ENCODE assay signal across 8 cellular contexts in genomic region chr17:74431568-74432483, GRCh38. TPM values are rescaled to one million over a fixed set of nuclear protein-coding genes. Genes with fewer than 3 reads are reported as not detected.
DNase-seq lines count a peak whose midpoint lies in the region; ATAC-seq and TF ChIP-seq lines count a peak whose summit lies in the region.

A gene with protein sequence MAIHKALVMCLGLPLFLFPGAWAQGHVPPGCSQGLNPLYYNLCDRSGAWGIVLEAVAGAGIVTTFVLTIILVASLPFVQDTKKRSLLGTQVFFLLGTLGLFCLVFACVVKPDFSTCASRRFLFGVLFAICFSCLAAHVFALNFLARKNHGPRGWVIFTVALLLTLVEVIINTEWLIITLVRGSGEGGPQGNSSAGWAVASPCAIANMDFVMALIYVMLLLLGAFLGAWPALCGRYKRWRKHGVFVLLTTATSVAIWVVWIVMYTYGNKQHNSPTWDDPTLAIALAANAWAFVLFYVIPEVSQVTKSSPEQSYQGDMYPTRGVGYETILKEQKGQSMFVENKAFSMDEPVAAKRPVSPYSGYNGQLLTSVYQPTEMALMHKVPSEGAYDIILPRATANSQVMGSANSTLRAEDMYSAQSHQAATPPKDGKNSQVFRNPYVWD (plus strand): TSS chr17:74432088. CDS start chr17:74439777, 7,689 bp downstream.

- ATAC-seq in Right ventricle myocardium superior (ENCODE audit: poor library complexity): peak; percentile 73
- no peak for ATAC-seq in GM18498 (IDR thresholded peaks at IDR 0.05; ENCODE audit: unreplicated experiment)

- DNase-seq in A673 (ENCODE audit: low spot score): peak; percentile 40
- peak; percentile 50 for DNase-seq in GM23248
- DNase-seq in NCI-H510A treated with DMSO at 0.1 percent for 48 hours (lab: John Stamatoyannopoulos, UW): peak; percentile 85
- DNase-seq in activated naive CD4-positive, alpha-beta T cell treated with anti-CD3 and anti-CD28 coated beads for 36 hours: peak; percentile 75
- peak; percentile 84 for DNase-seq in Right ventricle myocardium superior
- peak; percentile 90 to 94 (median 91) for DNase-seq in ovary
- no peak for DNase-seq in vagina (ENCODE audit: extremely low spot score in 2 of 2)

- WGBS in GM23248 (ENCODE audit: low coverage in 1 of 2, low lambda C conversion rate in 2 of 2, missing lambda C conversion rate in 2 of 2), 2 experiments: 1 to 2% methylated on average over 65 to 79 of the region's 89 CpGs
- 0% methylated on average over 59 to 89 of the region's 89 CpGs for WGBS in ovary, 3 donors

- H3K4me1 ChIP-seq in A673 (ENCODE audit: insufficient read depth, low read length, poor library complexity, severe bottlenecking) (peaks cover 14% of the 10 kb centered on the region), GM23248 (ENCODE audit: insufficient read depth) (0 out of 2 replicates have a peak, but pooled peaks cover 7% of the 10 kb centered on the region), ovary (ENCODE audit: insufficient read depth) (peaks cover 19% of the 10 kb centered on the region), vagina (peaks cover 46% of the 10 kb centered on the region)

- H3K27me3 ChIP-seq in A673 (replicated peaks; ENCODE audit: insufficient read depth, low read depth, low read length, poor library complexity) (peaks cover 44% of the 10 kb centered on the region), GM23248 (replicated peaks; ENCODE audit: insufficient read depth) (peaks cover 8% of the 10 kb centered on the region; the same call in 1 of the 2 replicates), ovary (no peaks in the 10 kb centered on the region), vagina (no peaks in the 10 kb centered on the region)

- no peaks in the 10 kb centered on the region for H3K36me3 Mint-ChIP-seq in activated naive CD4-positive, alpha-beta T cell treated with anti-CD3 and anti-CD28 coated beads for 36 hours (ENCODE audit: low read depth)

- POLR2A ChIA-PET in A673 (lab: Charles Lee; ENCODE audit: low non-redundant PET): no interaction called here

- no peak for TF ChIP-seq CTCF in A673 (conservative IDR thresholded peaks at IDR 0.05; ENCODE audit: low read depth, low read length)
- no peak for TF ChIP-seq CTCF in ovary (IDR thresholded peaks at IDR 0.05)
- no peak for TF ChIP-seq CTCF in vagina (IDR thresholded peaks at IDR 0.05)

- peak within 1 kb of the TSS; percentile 68 for H2AFZ ChIP-seq in GM23248

- peaks cover 49% of the 10 kb centered on the region for H3K27me3 Mint-ChIP-seq in activated naive CD4-positive, alpha-beta T cell treated with anti-CD3 and anti-CD28 coated beads for 36 hours (ENCODE audit: low read depth)

- peaks cover 3% of the 10 kb centered on the region for H3K9me3 Mint-ChIP-seq in activated naive CD4-positive, alpha-beta T cell treated with anti-CD3 and anti-CD28 coated beads for 36 hours

- peak within 1 kb of the TSS; percentile 48 for H3K4me3 ChIP-seq in A673 (ENCODE audit: low read depth, low read length, poor library complexity, severe bottlenecking)
- peak within 1 kb of the TSS; percentile 67 for H3K4me3 ChIP-seq in GM23248
- peak within 1 kb of the TSS; percentile 52 for H3K4me3 ChIP-seq in ovary
- peak within 1 kb of the TSS; percentile 61 to 74 for H3K4me3 ChIP-seq in vagina

- H3K27ac Mint-ChIP-seq in activated naive CD4-positive, alpha-beta T cell treated with anti-CD3 and anti-CD28 coated beads for 36 hours: no peak within 1 kb of the TSS

- no peaks in the 10 kb centered on the region for H3K79me2 ChIP-seq in GM23248 (ENCODE audit: insufficient read depth)

- H4K20me1 ChIP-seq in GM23248 (ENCODE audit: insufficient read depth): no peaks in the 10 kb centered on the region

- H3K9me3 ChIP-seq in A673 (ENCODE audit: low read depth, low read length, poor library complexity, severe bottlenecking) (no peaks in the 10 kb centered on the region), GM23248 (ENCODE audit: low read depth) (no peaks in the 10 kb centered on the region), ovary (no peaks in the 10 kb centered on the region), vagina (no peaks in the 10 kb centered on the region)

- intact Hi-C loops in A673 (cut with micrococcal nuclease; ENCODE audit: unreplicated experiment): no loop called here
- intact Hi-C loops in activated naive CD4-positive, alpha-beta T cell treated with anti-CD3 and anti-CD28 coated beads for 36 hours (cut with micrococcal nuclease): no loop called here
- intact Hi-C loops in Right ventricle myocardium superior (cut with DNase I): no loop called here
- intact Hi-C loops in ovary (cut with DNase I): loop anchor here in 2 of 4 donors (2.0 kb wide), 2 partner anchors 21 to 23 kb away; no protein-coding TSS in a partner anchor
- intact Hi-C loops in vagina (cut with DNase I): no loop called here

- no TSS peak for BruUV-seq in A673 (replicated peaks; lab: Mats Ljungman, UMichigan)

- TF ChIP-seq EP300 in ovary (IDR thresholded peaks at IDR 0.05): no peak

- H3K36me3 ChIP-seq in A673 (ENCODE audit: insufficient read depth, low read length, poor library complexity, severe bottlenecking): no peaks in the 10 kb centered on the region
- H3K36me3 ChIP-seq in GM23248 (ENCODE audit: low read depth): no peaks in the 10 kb centered on the region
- H3K36me3 ChIP-seq in ovary: no peaks in the 10 kb centered on the region
- H3K36me3 ChIP-seq in vagina: no peaks in the 10 kb centered on the region

- no peak within 1 kb of the TSS for H3K27ac ChIP-seq in A673 (ENCODE audit: low read depth, low read length, poor library complexity, severe bottlenecking)
- peak within 1 kb of the TSS; percentile 15 for H3K27ac ChIP-seq in GM23248
- peak within 1 kb of the TSS; percentile 77 to 96 for H3K27ac ChIP-seq in ovary
- peak within 1 kb of the TSS; percentile 91 for H3K27ac ChIP-seq in vagina

- H3K9me2 ChIP-seq in GM23248 (ENCODE audit: insufficient read depth): no peaks in the 10 kb centered on the region

- in situ Hi-C loops in GM23248 (cut with MboI): no loop called here

- H3F3A ChIP-seq in GM23248 (ENCODE audit: insufficient read depth): no peaks in the 10 kb centered on the region

- peaks cover 14% of the 10 kb centered on the region for H3K4me1 Mint-ChIP-seq in activated naive CD4-positive, alpha-beta T cell treated with anti-CD3 and anti-CD28 coated beads for 36 hours (ENCODE audit: low read depth)

- H3K4me2 ChIP-seq in GM23248 (ENCODE audit: unreplicated experiment): peak within 1 kb of the TSS; percentile 69

- CTCF ChIA-PET in A673 (lab: Charles Lee): no interaction called here
- CTCF ChIA-PET in activated naive CD4-positive, alpha-beta T cell treated with anti-CD3 and anti-CD28 coated beads for 36 hours (lab: Charles Lee): no interaction called here

- peak within 1 kb of the TSS; percentile 75 for H3K9ac ChIP-seq in GM23248

- TF ChIP-seq POLR2A in ovary (IDR thresholded peaks at IDR 0.05) (peak; percentile 64), vagina (IDR thresholded peaks at IDR 0.05) (peak in 1 of 2 donors; percentile 49)

- H3K4me3 Mint-ChIP-seq in activated naive CD4-positive, alpha-beta T cell treated with anti-CD3 and anti-CD28 coated beads for 36 hours: peak within 1 kb of the TSS; percentile 59

RNA-seq across cellular contexts. Expression of the gene that starts here (rescaled TPM):
- total RNA-seq in A673 (2021) (0.57 TPM in 1 of 2 replicates, not detected in the other), Right ventricle myocardium superior (30.5 TPM), ovary (100 to 1,000 TPM in 1 of 7 donors, 10 to 100 TPM in 6; 39.7 to 133 (median 63.9) TPM), vagina (27.5 TPM)
- 0.25 and 2.7 TPM in 2 replicates for total RNA-seq in GM23248 (2014; rRNA removed; shearing (Covaris generic))
- polyA plus RNA-seq in GM23248 (2016; fragmentation: Nextera tagmentation; extraction: Ambion mirVana) (0.95 and 1.6 TPM in 2 replicates), ovary (10 to 100 TPM in 1 of 2 donors, 1 to 10 TPM in 1; 3.7 to 59.1 TPM)
- not detected for total RNA-seq in activated naive CD4-positive, alpha-beta T cell treated with anti-CD3 and anti-CD28 coated beads for 36 hours

Comparison
In these comparisons a context has a peak if more than half of its experiments do, and no peak if none do; other contexts are left out.
1. Peak in DNase-seq and H3K4me3 ChIP-seq in A673; RNA of the gene not detected or under 1 TPM.
2. Peak in DNase-seq in activated naive CD4-positive, alpha-beta T cell treated with anti-CD3 and anti-CD28 coated beads for 36 hours; RNA of the gene not detected or under 1 TPM.
3. DNase-seq: peak in GM23248 (single experiment), NCI-H510A treated with DMSO at 0.1 percent for 48 hours (single experiment), Right ventricle myocardium superior (single experiment) and ovary (5 of 5); none in vagina (0 of 2).
4. Peak in every context shown above with its lines, with median percentiles within 50 percentile points of each other: H3K4me3 ChIP-seq.